In genomic region chr13:102141625-102142472, GRCh38 we compare ENCODE assay signal across 8 cellular contexts.
A peak's percentile ranks its signal among the peaks of the same experiment; 100 is the strongest.
DNase-seq lines count a peak whose midpoint lies in the region; ATAC-seq, FAIRE-seq and TF ChIP-seq lines count a peak whose summit lies in the region.

No MANE protein-coding gene starts in this region.

- H3K27me3 Mint-ChIP-seq in endothelial cell (ENCODE audit: unreplicated experiment) = no peaks in the 10 kb centered on the region
- peaks cover 0 to 12% (median 0%) of the 10 kb centered on the region in 5 donors for H3K27me3 Mint-ChIP-seq in naive thymus-derived CD4-positive, alpha-beta T cell

- no peaks in the 10 kb centered on the region for H3K9me3 Mint-ChIP-seq in endothelial cell (ENCODE audit: unreplicated experiment)
- no peaks in the 10 kb centered on the region for H3K9me3 Mint-ChIP-seq in naive thymus-derived CD4-positive, alpha-beta T cell

- no peak for TF ChIP-seq POLR2A in GM12891 (IDR thresholded peaks at IDR 0.05; ENCODE audit: low read depth, low read length)

- TF ChIP-seq CTCF in 22Rv1 (IDR thresholded peaks at IDR 0.05) (peak; percentile 84), GM13976 (IDR thresholded peaks at IDR 0.05; ENCODE audit: borderline replicate concordance, control extremely low read depth, extremely low read depth, insufficient read depth, missing control alignments) (no peak), endothelial cell (IDR thresholded peaks at IDR 0.05; ENCODE audit: unreplicated experiment) (peak; percentile 92), retinal pigment epithelial cell (conservative IDR thresholded peaks at IDR 0.05; ENCODE audit: low read depth, low read length) (peak; percentile 74)

- ATAC-seq in naive thymus-derived CD4-positive, alpha-beta T cell = no peak
- no peak for ATAC-seq in HG03520 (IDR thresholded peaks at IDR 0.05; ENCODE audit: unreplicated experiment)

- H3K9me3 ChIP-seq in naive thymus-derived CD4-positive, alpha-beta T cell (ENCODE audit: control insufficient read depth in 2 of 3, low read length in 3 of 3) = no peaks in the 10 kb centered on the region

- H3K36me3 ChIP-seq in naive thymus-derived CD4-positive, alpha-beta T cell (ENCODE audit: control insufficient read depth in 2 of 3, insufficient read depth in 3 of 3, low read length in 3 of 3) = no peaks in the 10 kb centered on the region

- CTCF ChIA-PET in naive thymus-derived CD4-positive, alpha-beta T cell (lab: Charles Lee) = interaction anchor here (0.6 to 1.1 kb wide), 3 partner anchors 10 to 409 kb away, joined by 3 to 4 read pairs (median 3); no protein-coding TSS in a partner anchor

- FAIRE-seq in GM12891 (lab: Jason Lieb, UNC) = no peak

- H3K27ac ChIP-seq in 22Rv1 = no peak overlapping the region
- no peak overlapping the region for H3K27ac ChIP-seq in naive thymus-derived CD4-positive, alpha-beta T cell (ENCODE audit: low read depth, low read length)

- no peak overlapping the region for H3K4me3 ChIP-seq in retinal pigment epithelial cell (ENCODE audit: low read length)
- H3K4me3 ChIP-seq in naive thymus-derived CD4-positive, alpha-beta T cell (ENCODE audit: low read length) = no peak overlapping the region

- POLR2A ChIA-PET in naive thymus-derived CD4-positive, alpha-beta T cell (lab: Charles Lee) = no interaction called here

- intact Hi-C loops in naive thymus-derived CD4-positive, alpha-beta T cell (cut with micrococcal nuclease) = loop anchor here (1.0 to 10.0 kb wide), 4 partner anchors 315 to 997 kb away; no protein-coding TSS in a partner anchor

- no peaks in the 10 kb centered on the region for H3K4me1 ChIP-seq in naive thymus-derived CD4-positive, alpha-beta T cell (ENCODE audit: control insufficient read depth in 2 of 2, insufficient read depth in 2 of 2, low read length in 2 of 2)

- H3K4me1 Mint-ChIP-seq in endothelial cell (ENCODE audit: unreplicated experiment) = no peaks in the 10 kb centered on the region
- peaks cover 0 to 1% (median 0%) of the 10 kb centered on the region in 7 donors for H3K4me1 Mint-ChIP-seq in naive thymus-derived CD4-positive, alpha-beta T cell

- in situ Hi-C loops in GM13976 (cut with MboI; ENCODE audit: low sequenced_read_pairs, unreplicated experiment) = no loop called here

- peak; percentile 15 for DNase-seq in GM13976 (ENCODE audit: low spot score)
- peak; percentile 6 for DNase-seq in NCI-H2227 treated with DMSO at 0.1 percent for 48 hours (lab: John Stamatoyannopoulos, UW)
- no peak for DNase-seq in endothelial cell (ENCODE audit: low spot score)
- no peak for DNase-seq in retinal pigment epithelial cell (ENCODE audit: low read depth)
- DNase-seq in naive thymus-derived CD4-positive, alpha-beta T cell = no peak
- no peak for DNase-seq in GM12891 (ENCODE audit: insufficient read length, low spot score)

- no peaks in the 10 kb centered on the region for H3K27me3 ChIP-seq in naive thymus-derived CD4-positive, alpha-beta T cell (ENCODE audit: control insufficient read depth in 2 of 2, insufficient read depth in 2 of 2, low read length in 2 of 2)

- H3K4me3 Mint-ChIP-seq in endothelial cell (ENCODE audit: unreplicated experiment) = no peak overlapping the region
- H3K4me3 Mint-ChIP-seq in naive thymus-derived CD4-positive, alpha-beta T cell = no peak overlapping the region

- no peak overlapping the region for H3K27ac Mint-ChIP-seq in endothelial cell (ENCODE audit: unreplicated experiment)
- no peak overlapping the region for H3K27ac Mint-ChIP-seq in naive thymus-derived CD4-positive, alpha-beta T cell

- no peaks in the 10 kb centered on the region for H3K36me3 Mint-ChIP-seq in endothelial cell (ENCODE audit: low read depth, unreplicated experiment)
- H3K36me3 Mint-ChIP-seq in naive thymus-derived CD4-positive, alpha-beta T cell = no peaks in the 10 kb centered on the region

TF ChIP-seq in GM12891, 5 proteins besides CTCF, POLR2A, EP300 and RAD21:
- no peak for TF ChIP-seq POU2F2 (IDR thresholded peaks at IDR 0.05; ENCODE audit: low read depth, low read length)
- no peak for TF ChIP-seq POLR2AphosphoS5 (IDR thresholded peaks at IDR 0.05; ENCODE audit: low read depth, low read length)
- TF ChIP-seq TAF1 (IDR thresholded peaks at IDR 0.05; ENCODE audit: low read depth, low read length) = no peak
- TF ChIP-seq SPI1 (IDR thresholded peaks at IDR 0.05; ENCODE audit: low read depth, low read length) = no peak
- no peak for TF ChIP-seq PAX5 (IDR thresholded peaks at IDR 0.05; ENCODE audit: insufficient read depth, low read length, severe bottlenecking)

Comparison
In these comparisons a context has a peak if more than half of its experiments do, and no peak if none do; other contexts are left out.
1. DNase-seq: peak in GM13976 (single experiment) and NCI-H2227 treated with DMSO at 0.1 percent for 48 hours (single experiment); none in endothelial cell (single experiment), retinal pigment epithelial cell (single experiment), naive thymus-derived CD4-positive, alpha-beta T cell (0 of 9) and GM12891 (single experiment).